Comparison of ENCODE assay signal across 8 cellular contexts in the genomic region with DNA sequence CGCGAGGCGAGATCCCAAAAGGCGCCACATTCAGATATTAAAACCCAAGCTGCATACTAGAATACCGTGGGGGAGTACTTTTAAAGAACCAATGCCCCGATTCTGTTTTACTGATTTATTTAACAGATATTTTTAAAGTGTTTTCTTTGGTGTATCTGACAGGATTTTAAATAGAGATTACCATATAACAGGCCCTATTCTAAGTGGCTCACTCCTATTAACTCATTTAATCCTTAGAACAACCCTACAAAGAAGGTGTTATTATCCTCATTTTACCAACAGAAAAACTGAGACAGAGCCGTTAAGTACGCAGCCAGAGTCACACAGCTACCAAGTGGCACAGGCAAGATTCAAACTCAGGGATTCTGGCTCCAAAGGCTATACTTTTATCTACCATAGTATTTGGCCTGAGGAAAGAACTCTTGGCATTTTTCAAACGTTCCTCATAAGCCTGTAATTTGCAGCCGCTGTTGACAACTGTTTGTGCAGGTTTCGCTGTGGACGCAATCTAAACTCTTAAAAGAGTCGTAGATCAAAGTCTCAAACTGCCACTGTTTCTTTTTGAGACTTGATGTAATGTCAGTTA. TPM values are rescaled to one million over a fixed set of nuclear protein-coding genes. Genes with fewer than 3 reads are reported as not detected.
DNase-seq lines count a peak whose midpoint lies in the region; ATAC-seq and TF ChIP-seq lines count a peak whose summit lies in the region.

No MANE protein-coding gene starts in this region.

- H3K27ac Mint-ChIP-seq in Caco-2 (ENCODE audit: unreplicated experiment) (peak overlapping the region; percentile 85), MCF 10A (ENCODE audit: low read depth, unreplicated experiment) (no peak overlapping the region), nephron (peak overlapping the region; percentile 72 to 92 (median 84))

- H3K36me3 Mint-ChIP-seq in Caco-2 (ENCODE audit: insufficient read depth, unreplicated experiment) (peaks cover 35% of the 10 kb centered on the region), MCF 10A (ENCODE audit: insufficient read depth, unreplicated experiment) (peaks cover 13% of the 10 kb centered on the region), nephron (ENCODE audit: low read depth) (peaks cover 6% of the 10 kb centered on the region)

- ATAC-seq in HG03025 (IDR thresholded peaks at IDR 0.05; ENCODE audit: low FRiP score, unreplicated experiment) (no peak), GM18517 (IDR thresholded peaks at IDR 0.05; ENCODE audit: unreplicated experiment) (no peak), HG02870 (IDR thresholded peaks at IDR 0.05; ENCODE audit: unreplicated experiment) (no peak)

- POLR2A ChIA-PET in Caco-2 (lab: Charles Lee): interaction anchor here (0.6 to 1.0 kb wide), 3 partner anchors 11 to 239 kb away, joined by 3 to 4 read pairs (median 3); no protein-coding TSS in a partner anchor
- POLR2A ChIA-PET in MCF 10A (lab: Yijun Ruan, JAX): interaction anchor here (0.6 to 4.1 kb wide), 28 partner anchors 9 to 580 kb away, joined by 3 to 71 read pairs (median 4); partner anchors contain the start of gene EPB41L4B

- H3K27me3 Mint-ChIP-seq in Caco-2 (ENCODE audit: insufficient read depth, unreplicated experiment) (no peaks in the 10 kb centered on the region), MCF 10A (ENCODE audit: insufficient read depth, unreplicated experiment) (no peaks in the 10 kb centered on the region), nephron (ENCODE audit: low read depth) (no peaks in the 10 kb centered on the region)

- no peaks in the 10 kb centered on the region for H3K9me3 Mint-ChIP-seq in Caco-2 (ENCODE audit: unreplicated experiment)
- no peaks in the 10 kb centered on the region for H3K9me3 Mint-ChIP-seq in MCF 10A (ENCODE audit: unreplicated experiment)
- H3K9me3 Mint-ChIP-seq in nephron: no peaks in the 10 kb centered on the region

- peak overlapping the region; percentile 95 for H3K4me3 Mint-ChIP-seq in Caco-2 (ENCODE audit: unreplicated experiment)
- peak overlapping the region; percentile 86 for H3K4me3 Mint-ChIP-seq in MCF 10A (ENCODE audit: unreplicated experiment)
- H3K4me3 Mint-ChIP-seq in nephron: peak overlapping the region; percentile 96 to 99 (median 99)

- BruUV-seq in Caco-2 (replicated peaks; lab: Mats Ljungman, UMichigan) (TSS peak; percentile 76), MCF 10A (replicated peaks; lab: Mats Ljungman, UMichigan) (no TSS peak)

- no peaks in the 10 kb centered on the region for H3K36me3 ChIP-seq in Caco-2 (ENCODE audit: control insufficient read depth, insufficient read depth, low read length)

- intact Hi-C loops in Caco-2 (cut with micrococcal nuclease; ENCODE audit: unreplicated experiment): loop anchor here (1.0 to 2.0 kb wide), 4 partner anchors 9 to 107 kb away; partner anchors contain the start of gene CTNNAL1
- intact Hi-C loops in MCF 10A (cut with micrococcal nuclease): no loop called here

- peaks cover 52% of the 10 kb centered on the region for H3K4me1 ChIP-seq in Caco-2

- peaks cover 37% of the 10 kb centered on the region for H3K4me1 Mint-ChIP-seq in Caco-2 (ENCODE audit: low read depth, unreplicated experiment)
- H3K4me1 Mint-ChIP-seq in MCF 10A (ENCODE audit: insufficient read depth, unreplicated experiment): peaks cover 16% of the 10 kb centered on the region
- peaks cover 30% of the 10 kb centered on the region for H3K4me1 Mint-ChIP-seq in nephron

- no peaks in the 10 kb centered on the region for H3K9me3 ChIP-seq in Caco-2

- H3K4me3 ChIP-seq in Caco-2 (ENCODE audit: low read depth, low read length) (peak overlapping the region; percentile 86), LNCaP clone FGC (ENCODE audit: low read depth, low read length) (peak overlapping the region; percentile 85)

- no peak for DNase-seq in Caco-2
- DNase-seq in LNCaP clone FGC (ENCODE audit: low read depth): no peak
- DNase-seq in MCF 10A (ENCODE audit: unreplicated experiment): no peak
- DNase-seq in UCSD-AML1 (lab: John Stamatoyannopoulos, UW; ENCODE audit: unreplicated experiment): no peak

- CTCF ChIA-PET in Caco-2 (lab: Charles Lee) (interaction anchor here (0.6 to 1.0 kb wide), 3 partner anchors 24 to 443 kb away, joined by 3 to 5 read pairs (median 4); no protein-coding TSS in a partner anchor), MCF 10A (lab: Yijun Ruan, JAX) (interaction anchor here (0.6 to 1.6 kb wide), 2 partner anchors 134 to 202 kb away, joined by 3 to 4 read pairs; no protein-coding TSS in a partner anchor)

- no peaks in the 10 kb centered on the region for H3K27me3 ChIP-seq in Caco-2 (replicated peaks; ENCODE audit: control insufficient read depth, insufficient read depth, low read length)

- no peak for TF ChIP-seq CTCF in Caco-2 (IDR thresholded peaks at IDR 0.05; ENCODE audit: insufficient read depth in 1 of 2, low read depth in 1 of 2, low read length in 1 of 2, severe bottlenecking in 1 of 2, unreplicated experiment in 1 of 2)
- no peak for TF ChIP-seq CTCF in LNCaP clone FGC (IDR thresholded peaks at IDR 0.05; ENCODE audit: control insufficient read depth, extremely low read depth, insufficient read depth)
- no peak for TF ChIP-seq CTCF in MCF 10A (IDR thresholded peaks at IDR 0.05; ENCODE audit: unreplicated experiment)
- no peak for TF ChIP-seq CTCF in nephron (IDR thresholded peaks at IDR 0.05; ENCODE audit: unreplicated experiment in 3 of 3)

RNA-seq across cellular contexts. Expression of gene TMEM245, which starts 0.6 kb away (rescaled TPM):
- total RNA-seq in Caco-2 (2022) (99.2 and 110 TPM in 2 replicates), MCF 10A (2022) (35.0 and 43.8 TPM in 2 replicates)

RNA-seq across cellular contexts. Expression of gene FRRS1L, which starts 46.8 kb away (rescaled TPM):
- 0.30 TPM in 1 of 2 replicates, not detected in the other for total RNA-seq in Caco-2 (2022)
- total RNA-seq in MCF 10A (2022): not detected in 2 replicates
